1 cellular context compared by ENCODE assay signal in the genomic region with DNA sequence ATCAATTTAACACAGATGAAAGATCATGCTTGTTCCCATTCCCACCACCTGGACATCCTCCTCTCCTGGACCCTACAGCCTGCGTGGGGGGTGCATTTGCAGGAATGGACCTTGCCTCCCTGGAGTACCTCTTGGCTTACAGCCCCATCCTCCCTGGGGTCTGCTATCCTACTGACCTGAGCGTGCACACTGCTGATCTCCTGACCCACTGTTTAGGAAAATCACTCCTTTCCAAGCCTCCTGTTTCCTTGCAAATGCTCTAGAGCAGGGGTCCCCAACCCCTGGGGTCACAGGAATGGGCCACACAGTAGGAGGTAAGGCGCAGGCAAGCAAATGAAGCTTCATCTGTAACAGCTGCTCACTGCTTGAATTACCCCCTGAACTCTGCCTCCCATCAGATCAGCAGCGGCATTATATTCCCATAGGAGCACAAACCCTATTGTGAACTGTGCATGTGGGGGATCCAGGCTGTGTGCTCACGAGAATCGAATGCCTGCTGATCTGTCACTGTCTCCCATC.
A peak's percentile ranks its signal among the peaks of the same experiment; 100 is the strongest.
TF ChIP-seq lines count a peak whose summit lies in the region.

No MANE protein-coding gene starts in this region.

TF ChIP-seq in K562, 482 proteins besides CTCF, POLR2A, EP300 and RAD21 (continued from another document):
- TF ChIP-seq, protein P1, sequence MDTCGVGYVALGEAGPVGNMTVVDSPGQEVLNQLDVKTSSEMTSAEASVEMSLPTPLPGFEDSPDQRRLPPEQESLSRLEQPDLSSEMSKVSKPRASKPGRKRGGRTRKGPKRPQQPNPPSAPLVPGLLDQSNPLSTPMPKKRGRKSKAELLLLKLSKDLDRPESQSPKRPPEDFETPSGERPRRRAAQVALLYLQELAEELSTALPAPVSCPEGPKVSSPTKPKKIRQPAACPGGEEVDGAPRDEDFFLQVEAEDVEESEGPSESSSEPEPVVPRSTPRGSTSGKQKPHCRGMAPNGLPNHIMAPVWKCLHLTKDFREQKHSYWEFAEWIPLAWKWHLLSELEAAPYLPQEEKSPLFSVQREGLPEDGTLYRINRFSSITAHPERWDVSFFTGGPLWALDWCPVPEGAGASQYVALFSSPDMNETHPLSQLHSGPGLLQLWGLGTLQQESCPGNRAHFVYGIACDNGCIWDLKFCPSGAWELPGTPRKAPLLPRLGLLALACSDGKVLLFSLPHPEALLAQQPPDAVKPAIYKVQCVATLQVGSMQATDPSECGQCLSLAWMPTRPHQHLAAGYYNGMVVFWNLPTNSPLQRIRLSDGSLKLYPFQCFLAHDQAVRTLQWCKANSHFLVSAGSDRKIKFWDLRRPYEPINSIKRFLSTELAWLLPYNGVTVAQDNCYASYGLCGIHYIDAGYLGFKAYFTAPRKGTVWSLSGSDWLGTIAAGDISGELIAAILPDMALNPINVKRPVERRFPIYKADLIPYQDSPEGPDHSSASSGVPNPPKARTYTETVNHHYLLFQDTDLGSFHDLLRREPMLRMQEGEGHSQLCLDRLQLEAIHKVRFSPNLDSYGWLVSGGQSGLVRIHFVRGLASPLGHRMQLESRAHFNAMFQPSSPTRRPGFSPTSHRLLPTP (IDR thresholded peaks at IDR 0.05; ENCODE audit: borderline replicate concordance, extremely low read depth, insufficient read length) = no peak
- TF ChIP-seq ARID2 (IDR thresholded peaks at IDR 0.05) (no peak), PRPF4 (IDR thresholded peaks at IDR 0.05; ENCODE audit: insufficient read depth, low read depth, low read length, poor library complexity, severe bottlenecking) (no peak), MIER1 (IDR thresholded peaks at IDR 0.05; ENCODE audit: low read depth) (no peak), FOXK1 (CRISPR knock-in tag; IDR thresholded peaks at IDR 0.05; ENCODE audit: borderline replicate concordance) (no peak), POU5F1 (IDR thresholded peaks at IDR 0.05; ENCODE audit: borderline replicate concordance, low read depth, low read length, partially characterized antibody) (no peak), ELF4 (CRISPR knock-in tag; IDR thresholded peaks at IDR 0.05) (peak; percentile 49; the same call in 1 of the 2 replicates)
- TF ChIP-seq, protein P2, sequence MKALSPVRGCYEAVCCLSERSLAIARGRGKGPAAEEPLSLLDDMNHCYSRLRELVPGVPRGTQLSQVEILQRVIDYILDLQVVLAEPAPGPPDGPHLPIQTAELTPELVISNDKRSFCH (CRISPR knock-in tag; IDR thresholded peaks at IDR 0.05) = no peak
- TF ChIP-seq, protein P2 (tag; IDR thresholded peaks at IDR 0.05) = no peak
